Comparison of ENCODE assay signal across 15 cellular contexts in the genomic region with DNA sequence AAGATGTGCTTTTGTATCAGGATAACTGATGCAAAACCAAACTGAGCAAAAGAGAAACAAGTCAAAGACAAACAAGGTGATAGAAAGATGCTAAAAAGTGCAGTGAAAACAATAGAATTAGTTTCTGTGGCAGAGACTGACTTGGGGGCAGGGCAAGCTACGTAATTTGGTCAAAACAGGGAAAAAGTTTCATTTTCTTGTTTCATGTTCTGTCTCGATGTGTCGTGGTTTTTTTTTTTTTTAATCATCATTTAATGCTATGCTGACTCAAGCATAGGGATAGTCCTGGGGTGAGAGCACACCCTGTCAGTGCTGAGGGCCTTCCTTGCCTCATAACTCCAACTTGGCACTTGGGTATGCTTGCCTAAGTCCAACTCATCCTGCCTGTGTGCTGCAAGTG.
A peak's percentile ranks its signal among the peaks of the same experiment; 100 is the strongest.
DNase-seq lines count a peak whose midpoint lies in the region; ATAC-seq and TF ChIP-seq lines count a peak whose summit lies in the region.
"Had no signal": no experiment of that assay in that cellular context is flagged by ENCODE, and none has a peak within 500 bp of the region (broad histone marks: within the 10 kb centered on the region; RNA-seq: fewer than 3 reads in every experiment).

No MANE protein-coding gene starts in this region.

- H3K27me3 Mint-ChIP-seq in activated CD4-positive, alpha-beta T cell treated with anti-CD3 and anti-CD28 coated beads for 36 hours = no peaks in the 10 kb centered on the region
- peaks cover 4% of the 10 kb centered on the region for H3K27me3 Mint-ChIP-seq in activated naive CD8-positive, alpha-beta T cell treated with anti-CD3 and anti-CD28 coated beads for 36 hours

- no peaks in the 10 kb centered on the region for H3K27me3 ChIP-seq in foreskin keratinocyte
- H3K27me3 ChIP-seq: neutrophil had no signal

- no peak for TF ChIP-seq CTCF in foreskin keratinocyte (conservative IDR thresholded peaks at IDR 0.05)

- POLR2A ChIA-PET in activated CD4-positive, alpha-beta T cell treated with anti-CD3 and anti-CD28 coated beads for 36 hours (lab: Charles Lee) = no interaction called here

- H3K36me3 Mint-ChIP-seq in activated CD4-positive, alpha-beta T cell treated with anti-CD3 and anti-CD28 coated beads for 36 hours (ENCODE audit: low read depth) = no peaks in the 10 kb centered on the region
- H3K36me3 Mint-ChIP-seq in activated naive CD8-positive, alpha-beta T cell treated with anti-CD3 and anti-CD28 coated beads for 36 hours = no peaks in the 10 kb centered on the region

- no peaks in the 10 kb centered on the region for H3K4me1 ChIP-seq in foreskin keratinocyte

- peak; percentile 33 for ATAC-seq in activated CD4-positive, alpha-beta T cell treated with anti-CD3 and anti-CD28 coated beads for 36 hours
- ATAC-seq in GM21576 (IDR thresholded peaks at IDR 0.05; ENCODE audit: unreplicated experiment) = peak; percentile 70
- ATAC-seq in HG03135 (IDR thresholded peaks at IDR 0.05; ENCODE audit: unreplicated experiment) = peak; percentile 65
- ATAC-seq in foreskin keratinocyte = peak; percentile 34

- H3K4me3 Mint-ChIP-seq in activated CD4-positive, alpha-beta T cell treated with anti-CD3 and anti-CD28 coated beads for 36 hours = no peak overlapping the region
- H3K4me3 Mint-ChIP-seq in activated naive CD8-positive, alpha-beta T cell treated with anti-CD3 and anti-CD28 coated beads for 36 hours = no peak overlapping the region
- H3K4me3 Mint-ChIP-seq: HFFc6 had no signal

- intact Hi-C loops in activated CD4-positive, alpha-beta T cell treated with anti-CD3 and anti-CD28 coated beads for 36 hours (cut with DNase I, micrococcal nuclease) = no loop called here

- H3K27ac Mint-ChIP-seq in activated CD4-positive, alpha-beta T cell treated with anti-CD3 and anti-CD28 coated beads for 36 hours = no peak overlapping the region
- no peak overlapping the region for H3K27ac Mint-ChIP-seq in activated naive CD8-positive, alpha-beta T cell treated with anti-CD3 and anti-CD28 coated beads for 36 hours
- H3K27ac Mint-ChIP-seq: HFFc6 had no signal

- no peaks in the 10 kb centered on the region for H3K4me1 Mint-ChIP-seq in activated CD4-positive, alpha-beta T cell treated with anti-CD3 and anti-CD28 coated beads for 36 hours
- H3K4me1 Mint-ChIP-seq in activated naive CD8-positive, alpha-beta T cell treated with anti-CD3 and anti-CD28 coated beads for 36 hours = no peaks in the 10 kb centered on the region

- no peak for DNase-seq in activated CD4-positive, alpha-beta T cell treated with anti-CD3 and anti-CD28 coated beads for 36 hours
- no peak for DNase-seq in activated CD4-positive, alpha-beta T cell treated with anti-CD3 and anti-CD28 coated beads for 1 hour
- DNase-seq in foreskin keratinocyte (no peak), mesenteric fat pad (ENCODE audit: low spot score) (no peak), NCI-H82 (lab: John Stamatoyannopoulos, UW) (no peak)
- no peak for DNase-seq in activated naive CD8-positive, alpha-beta T cell treated with anti-CD3 and anti-CD28 coated beads for 36 hours
- DNase-seq: erythroblast, HFFc6, islet precursor cell, T-helper 9 cell had no signal

- CTCF ChIA-PET in activated CD4-positive, alpha-beta T cell treated with anti-CD3 and anti-CD28 coated beads for 36 hours (lab: Charles Lee) = no interaction called here

- no peak overlapping the region for H3K27ac ChIP-seq in foreskin keratinocyte
- H3K27ac ChIP-seq: 22Rv1, neutrophil, thoracic aorta had no signal

- H3K9me3 Mint-ChIP-seq in activated CD4-positive, alpha-beta T cell treated with anti-CD3 and anti-CD28 coated beads for 36 hours (ENCODE audit: low read depth) = no peaks in the 10 kb centered on the region
- no peaks in the 10 kb centered on the region for H3K9me3 Mint-ChIP-seq in activated naive CD8-positive, alpha-beta T cell treated with anti-CD3 and anti-CD28 coated beads for 36 hours
- H3K9me3 Mint-ChIP-seq: HFFc6 had no signal
